Comparison of ENCODE assay signal across 5 cellular contexts in genomic region chr7:100910443-100910842, GRCh38. TPM values are rescaled to one million over a fixed set of nuclear protein-coding genes. Genes with fewer than 3 reads are reported as not detected.
"Had no signal": no experiment of that assay in that cellular context is flagged by ENCODE, and none has a peak within 500 bp of the region (broad histone marks: within the 10 kb centered on the region; RNA-seq: fewer than 3 reads in every experiment).

No MANE protein-coding gene starts in this region.

RNA-seq across cellular contexts. Expression of gene MUC3A, which starts 38.9 kb away (rescaled TPM):
- total RNA-seq: cardiac muscle cell, dermis blood vessel endothelial cell, fibroblast of lung, lung microvascular endothelial cell, skeletal muscle tissue had no signal
- polyA plus RNA-seq: fibroblast of lung had no signal
